Comparison of ENCODE assay signal across 9 cellular contexts in the genomic region with DNA sequence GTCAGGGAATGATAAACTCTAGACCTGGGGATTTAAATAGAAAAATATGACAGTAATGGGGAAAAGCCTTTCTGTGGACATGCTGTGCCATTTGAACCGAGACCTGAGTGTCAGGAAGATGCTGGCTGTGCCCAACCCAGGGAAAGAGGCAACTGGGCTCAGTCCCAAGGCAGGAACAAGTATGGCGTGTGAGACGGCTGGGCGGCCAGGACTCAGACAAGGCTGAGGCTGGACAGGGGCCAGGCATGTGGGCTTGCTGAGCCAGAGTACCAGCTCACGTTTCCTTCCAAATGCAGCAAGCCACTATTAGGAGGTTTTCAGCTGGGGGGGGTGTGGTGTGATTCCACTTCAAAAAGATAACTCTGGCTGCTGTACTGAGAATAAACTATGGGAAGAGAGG.
DNase-seq lines count a peak whose midpoint lies in the region; ATAC-seq and TF ChIP-seq lines count a peak whose summit lies in the region.
"Had no signal": no experiment of that assay in that cellular context is flagged by ENCODE, and none has a peak within 500 bp of the region (broad histone marks: within the 10 kb centered on the region; RNA-seq: fewer than 3 reads in every experiment).

No MANE protein-coding gene starts in this region.

- ATAC-seq in GM21528 (IDR thresholded peaks at IDR 0.05; ENCODE audit: low FRiP score, unreplicated experiment) = no peak
- ATAC-seq: HepG2 had no signal

- DNase-seq in GM04503 (ENCODE audit: low read depth) (peak; percentile 3), NCI-H2196 (lab: John Stamatoyannopoulos, UW; ENCODE audit: unreplicated experiment) (peak; percentile 80), fibroblast of gingiva (ENCODE audit: low read depth) (peak; percentile 26), H7 (no peak), ascending aorta (ENCODE audit: low spot score in 2 of 2) (no peak), COLO668 (lab: John Stamatoyannopoulos, UW; ENCODE audit: unreplicated experiment) (no peak)

- H3K4me3 ChIP-seq in parathyroid adenoma (ENCODE audit: low read depth, low read length) (no peak overlapping the region), H7 (ENCODE audit: insufficient read depth, low read depth, low read length) (no peak overlapping the region), ascending aorta (no peak overlapping the region)

- H3K36me3 ChIP-seq in parathyroid adenoma (ENCODE audit: control insufficient read depth, insufficient read depth, low read length) (no peaks in the 10 kb centered on the region), H7 (replicated peaks; ENCODE audit: control insufficient read depth, insufficient read depth, low read length) (no peaks in the 10 kb centered on the region), ascending aorta (no peaks in the 10 kb centered on the region)

- H3K4me1 ChIP-seq in parathyroid adenoma (peaks cover 5% of the 10 kb centered on the region), ascending aorta (no peaks in the 10 kb centered on the region)

- no peak overlapping the region for H3K27ac ChIP-seq in parathyroid adenoma
- H3K27ac ChIP-seq in ascending aorta = no peak overlapping the region

- TF ChIP-seq CTCF in parathyroid adenoma (IDR thresholded peaks at IDR 0.05) (no peak), ascending aorta (IDR thresholded peaks at IDR 0.05) (no peak)

- H3K27me3 ChIP-seq in parathyroid adenoma (ENCODE audit: control insufficient read depth, insufficient read depth, low read length) (no peaks in the 10 kb centered on the region), H7 (ENCODE audit: control insufficient read depth, insufficient read depth, low read length) (no peaks in the 10 kb centered on the region), ascending aorta (no peaks in the 10 kb centered on the region)

- intact Hi-C loops in ascending aorta (cut with DNase I) = no loop called here

- no peaks in the 10 kb centered on the region for H3K79me2 ChIP-seq in parathyroid adenoma

- no peaks in the 10 kb centered on the region for H3K9me3 ChIP-seq in parathyroid adenoma (ENCODE audit: control insufficient read depth, low read length)
- no peaks in the 10 kb centered on the region for H3K9me3 ChIP-seq in ascending aorta

- peak overlapping the region; percentile 16 for H2AFZ ChIP-seq in parathyroid adenoma

- no peak overlapping the region for H3K9ac ChIP-seq in parathyroid adenoma

- H3K4me2 ChIP-seq in parathyroid adenoma (ENCODE audit: low read length) = no peak overlapping the region

Comparison
In these comparisons a context has a peak if more than half of its experiments do, and no peak if none do; other contexts are left out.
1. DNase-seq: peak in GM04503 (single experiment), NCI-H2196 (single experiment) and fibroblast of gingiva (single experiment); none in H7 (single experiment), ascending aorta (0 of 2) and COLO668 (single experiment).